Comparison of ENCODE assay signal across 10 cellular contexts in genomic region chr11:117780456-117780855, GRCh38. TPM values are rescaled to one million over a fixed set of nuclear protein-coding genes. Genes with fewer than 3 reads are reported as not detected.
"Had no signal": no experiment of that assay in that cellular context is flagged by ENCODE, and none has a peak within 500 bp of the region (broad histone marks: within the 10 kb centered on the region; RNA-seq: fewer than 3 reads in every experiment).

No MANE protein-coding gene starts in this region.

- ATAC-seq: HepG2 had no signal

- H3K4me3 Mint-ChIP-seq: H9, IgD-negative memory B cell had no signal

- H3K27ac Mint-ChIP-seq: H9, IgD-negative memory B cell had no signal

- H3K36me3 Mint-ChIP-seq: IgD-negative memory B cell had no signal

- H3K27ac ChIP-seq: HL-60, KMS-11 had no signal

- H3K4me2 ChIP-seq: KMS-11 had no signal

- H3K9me3 Mint-ChIP-seq: H9 had no signal

- DNase-seq: GOT3, H9, HCEC 1CT, KBM-7 had no signal

- FAIRE-seq: HepG2 had no signal

RNA-seq across cellular contexts. Expression of gene DSCAML1, which starts 16.6 kb away (rescaled TPM):
- total RNA-seq: H4, HT1080 had no signal
- polyA plus RNA-seq: IgD-negative memory B cell had no signal

RNA-seq across cellular contexts. Expression of gene FXYD2, which starts 44.1 kb away (rescaled TPM):
- total RNA-seq: H4, HT1080 had no signal
- polyA plus RNA-seq: IgD-negative memory B cell had no signal
